In genomic region chr7:28126047-28127041, GRCh38 we compare ENCODE assay signal across 17 cellular contexts. TPM values are rescaled to one million over a fixed set of nuclear protein-coding genes. Genes with fewer than 3 reads are reported as not detected.
DNase-seq lines count a peak whose midpoint lies in the region; ATAC-seq and TF ChIP-seq lines count a peak whose summit lies in the region.
"Had no signal": no experiment of that assay in that cellular context is flagged by ENCODE, and none has a peak within 500 bp of the region (broad histone marks: within the 10 kb centered on the region; RNA-seq: fewer than 3 reads in every experiment).

No MANE protein-coding gene starts in this region.

- H3K27ac ChIP-seq in brain microvascular endothelial cell (peak overlapping the region; percentile 22), upper lobe of right lung (no peak overlapping the region)
- H3K27ac ChIP-seq: A549 had no signal

- in situ Hi-C loops in brain microvascular endothelial cell (cut with HindIII; ENCODE audit: low pct_ligation_motif_present, low sequenced_read_pairs), result no loop called here

- no peaks in the 10 kb centered on the region for H3K9me3 ChIP-seq in upper lobe of right lung
- H3K9me3 ChIP-seq: A549, SK-N-SH had no signal

- no peak for ATAC-seq in activated naive CD8-positive, alpha-beta T cell treated with anti-CD3 and anti-CD28 coated beads, Interleukin-2, amount 50 U/mL, for 24 hours
- peak; percentile 34 for ATAC-seq in upper lobe of right lung
- ATAC-seq: A549; activated CD8-positive, alpha-beta T cell treated with anti-CD3 and anti-CD28 coated beads for 36 hours; GM12878; PC-3 had no signal

- peaks cover 9% of the 10 kb centered on the region for H3K4me1 ChIP-seq in upper lobe of right lung
- H3K4me1 ChIP-seq: A549 had no signal

- DNase-seq in activated naive CD8-positive, alpha-beta T cell treated with anti-CD3 and anti-CD28 coated beads, Interleukin-2, amount 50 U/mL, for 24 hours, result no peak
- DNase-seq in brain microvascular endothelial cell (peak; percentile 35), immature natural killer cell (no peak), upper lobe of right lung (no peak), NCI-H1930 (lab: John Stamatoyannopoulos, UW) (no peak), H4 (ENCODE audit: low spot score) (no peak), type B pancreatic cell (ENCODE audit: extremely low spot score, unreplicated experiment) (no peak)
- DNase-seq: activated CD8-positive, alpha-beta T cell treated with anti-CD3 and anti-CD28 coated beads for 36 hours; effector CD8-positive, alpha-beta T cell; Karpas-422; NCI-H2029; PC-3; posterior cingulate gyrus; SK-N-SH had no signal

- no peak overlapping the region for H3K4me3 Mint-ChIP-seq in activated naive CD8-positive, alpha-beta T cell
- no peak overlapping the region for H3K4me3 Mint-ChIP-seq in activated naive CD8-positive, alpha-beta T cell treated with anti-CD3 and anti-CD28 coated beads, Interleukin-2, amount 50 U/mL, for 24 hours
- H3K4me3 Mint-ChIP-seq in immature natural killer cell, result no peak overlapping the region
- no peak overlapping the region for H3K4me3 Mint-ChIP-seq in type B pancreatic cell
- H3K4me3 Mint-ChIP-seq: activated CD8-positive, alpha-beta T cell treated with anti-CD3 and anti-CD28 coated beads for 36 hours had no signal

- no peaks in the 10 kb centered on the region for H3K36me3 ChIP-seq in brain microvascular endothelial cell (replicated peaks)
- no peaks in the 10 kb centered on the region for H3K36me3 ChIP-seq in upper lobe of right lung

- peak overlapping the region; percentile 17 for H3K27ac Mint-ChIP-seq in activated naive CD8-positive, alpha-beta T cell
- no peak overlapping the region for H3K27ac Mint-ChIP-seq in activated naive CD8-positive, alpha-beta T cell treated with anti-CD3 and anti-CD28 coated beads, Interleukin-2, amount 50 U/mL, for 24 hours
- H3K27ac Mint-ChIP-seq in immature natural killer cell, result peak overlapping the region in 4 of 6 donors; percentile 6 to 53 (median 50)
- H3K27ac Mint-ChIP-seq in type B pancreatic cell, result no peak overlapping the region
- H3K27ac Mint-ChIP-seq: activated CD8-positive, alpha-beta T cell treated with anti-CD3 and anti-CD28 coated beads for 36 hours had no signal

- H3K27me3 Mint-ChIP-seq in activated naive CD8-positive, alpha-beta T cell, result no peaks in the 10 kb centered on the region
- no peaks in the 10 kb centered on the region for H3K27me3 Mint-ChIP-seq in activated naive CD8-positive, alpha-beta T cell treated with anti-CD3 and anti-CD28 coated beads, Interleukin-2, amount 50 U/mL, for 24 hours
- no peaks in the 10 kb centered on the region for H3K27me3 Mint-ChIP-seq in immature natural killer cell (ENCODE audit: low read depth in 3 of 3)
- H3K27me3 Mint-ChIP-seq in type B pancreatic cell, result no peaks in the 10 kb centered on the region
- H3K27me3 Mint-ChIP-seq: activated CD8-positive, alpha-beta T cell treated with anti-CD3 and anti-CD28 coated beads for 36 hours had no signal

- no peak for TF ChIP-seq CTCF in brain microvascular endothelial cell (IDR thresholded peaks at IDR 0.05; ENCODE audit: low read depth, low read length, missing control alignments)
- TF ChIP-seq CTCF in upper lobe of right lung (IDR thresholded peaks at IDR 0.05), result no peak
- no peak for TF ChIP-seq CTCF in type B pancreatic cell (conservative IDR thresholded peaks at IDR 0.05)

- intact Hi-C loops in upper lobe of right lung (cut with DNase I), result no loop called here

- H3K4me3 ChIP-seq in brain microvascular endothelial cell (ENCODE audit: low read depth, low read length) (no peak overlapping the region), upper lobe of right lung (no peak overlapping the region)
- H3K4me3 ChIP-seq: A549, GM12878 had no signal

- H3K9me3 Mint-ChIP-seq in activated naive CD8-positive, alpha-beta T cell (ENCODE audit: low read depth), result no peaks in the 10 kb centered on the region
- peaks cover 9% of the 10 kb centered on the region for H3K9me3 Mint-ChIP-seq in activated naive CD8-positive, alpha-beta T cell treated with anti-CD3 and anti-CD28 coated beads, Interleukin-2, amount 50 U/mL, for 24 hours
- no peaks in the 10 kb centered on the region for H3K9me3 Mint-ChIP-seq in immature natural killer cell
- peaks cover 4% of the 10 kb centered on the region for H3K9me3 Mint-ChIP-seq in type B pancreatic cell
- H3K9me3 Mint-ChIP-seq: activated CD8-positive, alpha-beta T cell treated with anti-CD3 and anti-CD28 coated beads for 36 hours had no signal

- peaks cover 47% of the 10 kb centered on the region for H3K4me1 Mint-ChIP-seq in activated naive CD8-positive, alpha-beta T cell (ENCODE audit: low read depth)
- H3K4me1 Mint-ChIP-seq in activated naive CD8-positive, alpha-beta T cell treated with anti-CD3 and anti-CD28 coated beads, Interleukin-2, amount 50 U/mL, for 24 hours, result peaks cover 60% of the 10 kb centered on the region
- H3K4me1 Mint-ChIP-seq in immature natural killer cell, result peaks cover 85 to 98% of the 10 kb centered on the region in 2 donors
- no peaks in the 10 kb centered on the region for H3K4me1 Mint-ChIP-seq in type B pancreatic cell (ENCODE audit: unreplicated experiment)

- no peaks in the 10 kb centered on the region for H3K27me3 ChIP-seq in brain microvascular endothelial cell (replicated peaks)
- no peaks in the 10 kb centered on the region for H3K27me3 ChIP-seq in upper lobe of right lung

- peaks cover 5% of the 10 kb centered on the region for H3K36me3 Mint-ChIP-seq in activated naive CD8-positive, alpha-beta T cell
- peaks cover 15% of the 10 kb centered on the region for H3K36me3 Mint-ChIP-seq in activated naive CD8-positive, alpha-beta T cell treated with anti-CD3 and anti-CD28 coated beads, Interleukin-2, amount 50 U/mL, for 24 hours (ENCODE audit: low read depth)
- peaks cover 0 to 5% (median 4%) of the 10 kb centered on the region in 3 donors for H3K36me3 Mint-ChIP-seq in immature natural killer cell
- no peaks in the 10 kb centered on the region for H3K36me3 Mint-ChIP-seq in type B pancreatic cell

RNA-seq across cellular contexts. Expression of gene JAZF1, which starts 54.3 kb away (rescaled TPM):
- 10 to 100 TPM; 17.7 to 40.2 (median 25.9) TPM for polyA plus RNA-seq in immature natural killer cell
- total RNA-seq in upper lobe of right lung (20.6 TPM), type B pancreatic cell (ENCODE audit: low replicate concordance) (3.9 and 4.9 TPM in 2 replicates)
- 13.3 and 20.6 TPM in 2 replicates for total RNA-seq in H4 (2014; rRNA removed; shearing (Covaris generic))

Comparison
In these comparisons a context has a peak if more than half of its experiments do, and no peak if none do; other contexts are left out.
1. H3K27ac Mint-ChIP-seq: peak in activated naive CD8-positive, alpha-beta T cell (single experiment) and immature natural killer cell (4 of 6); none in activated naive CD8-positive, alpha-beta T cell treated with anti-CD3 and anti-CD28 coated beads, Interleukin-2, amount 50 U/mL, for 24 hours (single experiment) and type B pancreatic cell (single experiment).